ENCODE assay signal across 22 cellular contexts in the genomic region with DNA sequence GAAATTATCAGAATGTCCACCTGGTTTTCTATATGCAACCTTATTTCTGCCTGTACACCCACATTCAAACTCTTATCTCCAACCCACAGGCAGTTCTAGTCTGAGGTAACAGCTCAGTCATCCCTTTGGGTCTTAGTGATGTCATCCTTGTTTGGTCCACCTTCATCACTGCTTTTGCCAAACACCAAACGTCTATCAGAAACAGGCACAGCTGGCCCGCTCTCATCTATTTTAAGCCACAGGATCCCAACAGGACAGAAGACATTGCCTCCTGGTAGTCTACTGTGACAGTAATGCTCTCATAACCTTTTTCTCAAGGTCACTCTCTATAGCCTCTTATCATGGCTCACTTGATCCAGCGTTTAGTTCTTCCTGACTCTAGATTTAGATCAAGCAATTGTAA.
DNase-seq lines count a peak whose midpoint lies in the region.
"Had no signal": no experiment of that assay in that cellular context is flagged by ENCODE, and none has a peak within 500 bp of the region (broad histone marks: within the 10 kb centered on the region; RNA-seq: fewer than 3 reads in every experiment).

No MANE protein-coding gene starts in this region.

- DNase-seq in NCI-H82 (lab: John Stamatoyannopoulos, UW), result peak; percentile 22
- no peak for DNase-seq in NCI-H82 treated with DMSO at 0.1 percent for 48 hours (lab: John Stamatoyannopoulos, UW; ENCODE audit: unreplicated experiment)
- peak; percentile 43 for DNase-seq in SHP77 treated with DMSO at 0.1 percent for 48 hours (lab: John Stamatoyannopoulos, UW)
- DNase-seq in astrocyte of the hippocampus (ENCODE audit: low read depth, low spot score), result peak; percentile 41
- DNase-seq in iris pigment epithelial cell (ENCODE audit: low read depth), result peak; percentile 37
- no peak for DNase-seq in NCI-H146 treated with DMSO at 0.1 percent for 48 hours (lab: John Stamatoyannopoulos, UW; ENCODE audit: unreplicated experiment)
- no peak for DNase-seq in ureter (ENCODE audit: low spot score)
- DNase-seq in dedifferentiated amniotic fluid mesenchymal stem cell (ENCODE audit: extremely low spot score), result no peak
- DNase-seq: AML-193; DMS79; HFFc6; IMR-90; Karpas-422; MG63; NCI-H1092; NCI-H1436 treated with DMSO at 0.1 percent for 48 hours; NCI-H2029 treated with DMSO at 0.1 percent for 48 hours; NCI-H2171; NCI-H446; NCI-H69; NK-92 treated with Interleukin-12 subunit alpha and Interleukin-12 subunit beta, amount 100 ng/mL, for 24 hours; SJCRH30 had no signal

Comparison
In these comparisons a context has a peak if more than half of its experiments do, and no peak if none do; other contexts are left out.
1. DNase-seq: peak in NCI-H82 (single experiment), SHP77 treated with DMSO at 0.1 percent for 48 hours (single experiment), astrocyte of the hippocampus (single experiment) and iris pigment epithelial cell (single experiment); none in NCI-H82 treated with DMSO at 0.1 percent for 48 hours (single experiment), NCI-H146 treated with DMSO at 0.1 percent for 48 hours (single experiment), ureter (single experiment) and dedifferentiated amniotic fluid mesenchymal stem cell (single experiment).